ENCODE assay signal across 22 cellular contexts in the genomic region with DNA sequence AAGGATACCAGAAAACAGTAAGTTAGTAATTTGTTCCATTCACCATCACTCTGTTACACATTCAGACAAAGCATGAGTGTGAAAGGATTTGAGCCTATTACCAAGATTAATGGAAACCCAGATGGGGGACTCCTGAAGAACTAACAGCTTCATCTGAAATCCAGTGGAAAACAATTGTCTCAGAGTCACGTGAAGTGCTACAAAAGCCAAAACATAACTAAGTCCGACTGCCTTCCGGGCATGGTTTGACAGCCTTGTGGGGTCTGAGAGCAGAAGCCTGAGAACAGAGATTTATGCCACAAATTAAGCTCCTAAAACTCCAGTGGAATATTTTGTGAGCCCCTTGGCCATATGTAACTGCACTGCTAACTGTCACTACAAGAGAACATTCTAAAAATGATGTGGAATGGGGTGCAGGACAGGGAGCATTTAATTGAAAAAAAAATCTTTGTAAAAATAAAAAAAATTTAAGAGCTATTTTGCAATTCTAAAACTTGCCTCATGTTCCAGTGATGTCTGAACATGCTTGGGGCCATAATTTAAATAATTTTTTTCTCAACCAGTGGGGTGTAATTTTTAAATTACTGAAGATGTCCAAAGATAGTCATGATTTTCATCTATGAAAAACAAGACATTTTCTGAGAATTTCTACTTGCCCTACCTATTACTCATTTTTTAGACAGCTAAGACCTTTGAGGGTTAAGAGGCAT.
A peak's percentile ranks its signal among the peaks of the same experiment; 100 is the strongest.
DNase-seq lines count a peak whose midpoint lies in the region; ATAC-seq, FAIRE-seq and TF ChIP-seq lines count a peak whose summit lies in the region.
"Had no signal": no experiment of that assay in that cellular context is flagged by ENCODE, and none has a peak within 500 bp of the region (broad histone marks: within the 10 kb centered on the region; RNA-seq: fewer than 3 reads in every experiment).

No MANE protein-coding gene starts in this region.

- no peak for TF ChIP-seq CTCF in bronchial epithelial cell (IDR thresholded peaks at IDR 0.05; ENCODE audit: insufficient read depth, low read length, severe bottlenecking)

- peak; percentile 1 to 16 for DNase-seq in NCI-H524 (lab: John Stamatoyannopoulos, UW)
- DNase-seq in NCI-H524 treated with DMSO at 0.1 percent for 48 hours (lab: John Stamatoyannopoulos, UW): no peak
- peak; percentile 65 for DNase-seq in bronchial epithelial cell (ENCODE audit: low read depth)
- DNase-seq in left kidney (ENCODE audit: low read depth, low spot score): peak; percentile 12
- DNase-seq in activated CD4-positive, alpha-beta T cell treated with anti-CD3 and anti-CD28 coated beads, Interleukin-2, amount 10 ng/mL, durations not matched to agents 24 days and 14 days: no peak
- DNase-seq in ACHN: no peak
- DNase-seq in NCI-H2227 treated with DMSO at 0.1 percent for 48 hours (lab: John Stamatoyannopoulos, UW): no peak
- DNase-seq: 8988T; activated CD8-positive, alpha-beta memory T cell treated with anti-CD3 and anti-CD28 coated beads, Interleukin-2, amount 50 U/mL, for 48 hours; activated gamma-delta T cell; adrenal gland; left colon; NCI-H1417 treated with DMSO at 0.1 percent for 48 hours; stimulated activated CD4-positive, alpha-beta T cell treated with anti-CD3 and anti-CD28 coated beads, Interleukin-2, amount 100 ng/mL, for 48 hours; upper lobe of left lung had no signal

- H3K27ac Mint-ChIP-seq in activated CD4-positive, alpha-beta T cell treated with anti-CD3 and anti-CD28 coated beads, Interleukin-2, amount 10 ng/mL, durations not matched to agents 24 days and 14 days: no peak overlapping the region
- H3K27ac Mint-ChIP-seq: stimulated activated naive CD8-positive, alpha-beta T cell treated with anti-CD3 and anti-CD28 coated beads, Interleukin-15, Interleukin-2, amounts not matched to agents 100 ng/mL and 50 ng/mL, for 24 hours; T-helper 1 cell treated with Interleukin-12 subunit alpha and Interleukin-12 subunit beta and Interleukin-4 antibody, amounts not matched to agents 30 μg/mL and 1 μg/mL, for 36 hours had no signal

- no peaks in the 10 kb centered on the region for H3K27me3 ChIP-seq in bronchial epithelial cell (ENCODE audit: control insufficient read depth, insufficient read depth, low read length)
- H3K27me3 ChIP-seq: adrenal gland, cardiac muscle cell, upper lobe of left lung had no signal

- no peaks in the 10 kb centered on the region for H3K36me3 Mint-ChIP-seq in activated CD4-positive, alpha-beta T cell treated with anti-CD3 and anti-CD28 coated beads, Interleukin-2, amount 10 ng/mL, durations not matched to agents 24 days and 14 days (ENCODE audit: low read depth)

- no peaks in the 10 kb centered on the region for H3K36me3 ChIP-seq in bronchial epithelial cell (ENCODE audit: control insufficient read depth, insufficient read depth, low read length)
- H3K36me3 ChIP-seq: adrenal gland, cardiac muscle cell, HAP-1, upper lobe of left lung had no signal

- no peak for FAIRE-seq in bronchial epithelial cell (lab: Jason Lieb, UNC)
- FAIRE-seq: GM18507 had no signal

- no peak for ATAC-seq in GM21825 (IDR thresholded peaks at IDR 0.05; ENCODE audit: unreplicated experiment)
- ATAC-seq: left colon had no signal

- H3K4me3 Mint-ChIP-seq in activated CD4-positive, alpha-beta T cell treated with anti-CD3 and anti-CD28 coated beads, Interleukin-2, amount 10 ng/mL, durations not matched to agents 24 days and 14 days: no peak overlapping the region
- H3K4me3 Mint-ChIP-seq: nephron; stimulated activated naive CD8-positive, alpha-beta T cell treated with anti-CD3 and anti-CD28 coated beads, Interleukin-15, Interleukin-2, amounts not matched to agents 100 ng/mL and 50 ng/mL, for 24 hours; T-helper 1 cell treated with Interleukin-12 subunit alpha and Interleukin-12 subunit beta and Interleukin-4 antibody, amounts not matched to agents 30 μg/mL and 1 μg/mL, for 36 hours had no signal

- H3K4me3 ChIP-seq in bronchial epithelial cell (ENCODE audit: low read depth, low read length): no peak overlapping the region
- H3K4me3 ChIP-seq: adrenal gland, cardiac muscle cell, HAP-1, upper lobe of left lung had no signal

- in situ Hi-C loops in ACHN (cut with HindIII; ENCODE audit: low pct_ligation_motif_present, low pct_unique_long_range_greater_than_20kb, low sequenced_read_pairs): no loop called here

- H3K9me3 Mint-ChIP-seq in activated CD4-positive, alpha-beta T cell treated with anti-CD3 and anti-CD28 coated beads, Interleukin-2, amount 10 ng/mL, durations not matched to agents 24 days and 14 days: no peaks in the 10 kb centered on the region
- H3K9me3 Mint-ChIP-seq: nephron; stimulated activated naive CD8-positive, alpha-beta T cell treated with anti-CD3 and anti-CD28 coated beads, Interleukin-15, Interleukin-2, amounts not matched to agents 100 ng/mL and 50 ng/mL, for 24 hours; T-helper 1 cell treated with Interleukin-12 subunit alpha and Interleukin-12 subunit beta and Interleukin-4 antibody, amounts not matched to agents 30 μg/mL and 1 μg/mL, for 36 hours had no signal

- H3K4me1 Mint-ChIP-seq in activated CD4-positive, alpha-beta T cell treated with anti-CD3 and anti-CD28 coated beads, Interleukin-2, amount 10 ng/mL, durations not matched to agents 24 days and 14 days: no peaks in the 10 kb centered on the region

- intact Hi-C loops in activated CD4-positive, alpha-beta T cell treated with anti-CD3 and anti-CD28 coated beads, Interleukin-2, amount 10 ng/mL, durations not matched to agents 24 days and 14 days (cut with micrococcal nuclease): no loop called here

- H3K27me3 Mint-ChIP-seq in activated CD4-positive, alpha-beta T cell treated with anti-CD3 and anti-CD28 coated beads, Interleukin-2, amount 10 ng/mL, durations not matched to agents 24 days and 14 days: no peaks in the 10 kb centered on the region
- H3K27me3 Mint-ChIP-seq: stimulated activated naive CD8-positive, alpha-beta T cell treated with anti-CD3 and anti-CD28 coated beads, Interleukin-15, Interleukin-2, amounts not matched to agents 100 ng/mL and 50 ng/mL, for 24 hours had no signal

Comparison
In these comparisons a context has a peak if more than half of its experiments do, and no peak if none do; other contexts are left out.
1. DNase-seq: peak in NCI-H524 (2 of 2), bronchial epithelial cell (single experiment) and left kidney (single experiment); none in NCI-H524 treated with DMSO at 0.1 percent for 48 hours (single experiment), activated CD4-positive, alpha-beta T cell treated with anti-CD3 and anti-CD28 coated beads, Interleukin-2, amount 10 ng/mL, durations not matched to agents 24 days and 14 days (single experiment), ACHN (single experiment) and NCI-H2227 treated with DMSO at 0.1 percent for 48 hours (single experiment).